19 cellular contexts compared by ENCODE assay signal in the genomic region with DNA sequence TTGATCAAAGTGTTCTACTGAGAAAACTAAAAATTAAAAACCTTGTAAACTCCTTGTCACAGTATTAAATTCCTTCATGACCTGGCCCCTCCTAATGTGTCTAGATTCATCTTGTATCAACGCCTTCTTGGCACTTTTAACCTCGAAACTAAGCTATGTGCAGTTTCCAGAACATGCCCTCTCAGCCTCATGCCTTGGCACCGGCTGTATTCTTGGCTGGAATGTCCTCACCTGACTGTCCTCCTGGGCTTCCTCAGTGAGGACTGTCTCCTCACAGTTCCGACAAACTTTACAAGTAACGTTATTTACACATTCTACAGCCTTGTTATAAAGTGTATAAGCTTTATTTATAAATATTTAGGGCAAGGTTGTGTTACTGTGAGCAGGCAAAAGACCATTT.
"Had no signal": no experiment of that assay in that cellular context is flagged by ENCODE, and none has a peak within 500 bp of the region (broad histone marks: within the 10 kb centered on the region; RNA-seq: fewer than 3 reads in every experiment).

No MANE protein-coding gene starts in this region.

- H3K27me3 Mint-ChIP-seq: naive thymus-derived CD4-positive, alpha-beta T cell had no signal

- H3K4me3 ChIP-seq: coronary artery, dorsolateral prefrontal cortex, esophagus muscularis mucosa, heart right ventricle, left lung, lower lobe of right lung, mucosa of descending colon had no signal

- DNase-seq: dermis blood vessel endothelial cell; dorsolateral prefrontal cortex; effector CD4-positive, alpha-beta T cell; effector memory CD4-positive, alpha-beta T cell; foreskin keratinocyte; glutamatergic neuron; head of caudate nucleus; heart right ventricle; hippocampal formation; left cardiac atrium; left lung; left ventricle myocardium superior; lower lobe of right lung; mesenchymal stem cell; mucosa of descending colon; naive thymus-derived CD4-positive, alpha-beta T cell had no signal

- H3K27me3 ChIP-seq: dorsolateral prefrontal cortex, esophagus muscularis mucosa, foreskin keratinocyte, heart right ventricle, left lung had no signal

- H3K36me3 ChIP-seq: esophagus muscularis mucosa, left lung, lower lobe of right lung had no signal

- H3K9me3 ChIP-seq: esophagus muscularis mucosa, mucosa of descending colon had no signal

- H3K27ac ChIP-seq: coronary artery, esophagus muscularis mucosa, foreskin keratinocyte, heart right ventricle, left lung, lower lobe of right lung had no signal

- ATAC-seq: foreskin keratinocyte; heart right ventricle; left cardiac atrium; left lung; left ventricle myocardium superior; lower lobe of right lung; mucosa of descending colon; naive thymus-derived CD4-positive, alpha-beta T cell had no signal

- H3K4me1 ChIP-seq: foreskin keratinocyte, left lung, lower lobe of right lung had no signal

- H3K4me3 Mint-ChIP-seq: mesothelial cell of epicardium; naive thymus-derived CD4-positive, alpha-beta T cell had no signal

- H3K27ac Mint-ChIP-seq: mesothelial cell of epicardium had no signal

- H3K4me1 Mint-ChIP-seq: mesothelial cell of epicardium had no signal
